In the genomic region with DNA sequence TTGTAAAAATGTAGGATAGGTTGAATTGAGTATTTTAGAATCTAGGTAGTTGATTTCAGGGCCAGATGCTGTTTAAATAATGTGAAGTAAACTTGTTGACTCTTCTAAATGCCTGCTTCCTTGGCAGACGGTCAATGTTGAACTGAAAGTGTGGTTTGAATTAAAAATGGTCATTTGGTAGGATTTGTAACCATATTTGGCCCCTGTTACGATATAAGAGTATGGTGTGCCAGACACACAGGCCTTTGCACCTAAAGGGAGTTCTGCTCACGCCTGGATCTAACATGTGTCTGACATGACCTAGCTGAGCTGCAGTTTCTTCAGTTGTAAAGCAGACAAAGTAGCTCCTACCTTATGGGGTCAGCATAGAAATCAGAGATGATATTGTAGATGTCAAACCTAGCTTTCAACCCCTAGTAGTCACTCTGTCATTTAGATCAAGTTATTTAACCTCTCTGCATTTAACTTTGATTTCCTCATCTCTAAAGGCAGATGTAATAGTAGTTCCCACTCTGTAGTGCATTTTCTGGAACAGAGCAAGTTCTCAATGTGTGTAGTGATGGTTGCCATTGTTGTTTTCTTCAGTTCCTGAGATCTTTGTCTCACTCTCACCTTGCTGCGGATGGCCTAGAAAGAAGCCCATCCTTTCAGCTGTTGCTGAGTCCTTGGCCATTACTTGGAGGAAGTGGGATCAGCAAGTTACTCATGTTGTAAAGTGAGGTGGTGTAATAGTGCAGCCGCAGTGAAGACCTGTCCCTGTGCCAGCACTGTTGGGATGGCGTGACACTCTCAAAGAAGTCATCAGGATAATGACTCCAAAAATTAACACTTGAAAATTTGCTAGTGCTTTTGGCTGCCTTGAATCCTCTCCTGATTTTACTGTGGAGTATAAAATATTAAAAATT, we compare ENCODE assay signal across 14 cellular contexts.
A peak's percentile ranks its signal among the peaks of the same experiment; 100 is the strongest.
DNase-seq lines count a peak whose midpoint lies in the region; ATAC-seq, FAIRE-seq and TF ChIP-seq lines count a peak whose summit lies in the region.
"Had no signal": no experiment of that assay in that cellular context is flagged by ENCODE, and none has a peak within 500 bp of the region (broad histone marks: within the 10 kb centered on the region; RNA-seq: fewer than 3 reads in every experiment).

No MANE protein-coding gene starts in this region.

- H3K9me3 ChIP-seq in heart left ventricle (peaks cover 0 to 8% (median 0%) of the 10 kb centered on the region in 12 donors), right atrium auricular region (no peaks in the 10 kb centered on the region), HepG2 (ENCODE audit: low read length) (no peaks in the 10 kb centered on the region), Caco-2 (no peaks in the 10 kb centered on the region)

- no peak for TF ChIP-seq EP300 in HepG2 (IDR thresholded peaks at IDR 0.05; ENCODE audit: low read depth in 2 of 2, low read length in 2 of 2)
- TF ChIP-seq EP300 in HepG2 (CRISPR knock-in tag; IDR thresholded peaks at IDR 0.05; ENCODE audit: borderline replicate concordance) = no peak

- H3K36me3 ChIP-seq in heart left ventricle = peaks cover 0 to 77% (median 64%) of the 10 kb centered on the region in 9 donors
- peaks cover 21% of the 10 kb centered on the region for H3K36me3 ChIP-seq in right atrium auricular region
- peaks cover 6% of the 10 kb centered on the region for H3K36me3 ChIP-seq in bronchial epithelial cell (ENCODE audit: control insufficient read depth, insufficient read depth, low read length)
- H3K36me3 ChIP-seq in HepG2 (replicated peaks in 1 of 2; ENCODE audit: control insufficient read depth in 1 of 2, insufficient read depth in 2 of 2, low read length in 2 of 2) = peaks cover 32 to 90% of the 10 kb centered on the region in 2 experiments
- H3K36me3 ChIP-seq in Caco-2 (ENCODE audit: control insufficient read depth, insufficient read depth, low read length) = no peaks in the 10 kb centered on the region

- H3K4me3 Mint-ChIP-seq in Caco-2 (ENCODE audit: unreplicated experiment) = no peak overlapping the region
- no peak overlapping the region for H3K4me3 Mint-ChIP-seq in activated T-cell treated with anti-CD3 and anti-CD28 coated beads, Interleukin-2, amount 50 U/mL, for 24 hours
- H3K4me3 Mint-ChIP-seq: neural crest cell had no signal

- DNase-seq in heart left ventricle (peak in 1 of 5 donors; percentile 39), right atrium auricular region (ENCODE audit: low spot score) (no peak), bronchial epithelial cell (ENCODE audit: low read depth) (no peak), HepG2 (ENCODE audit: low spot score) (no peak), SKM-1 treated with dmso at 0.1 percent for 144 hours (lab: John Stamatoyannopoulos, UW; ENCODE audit: unreplicated experiment) (no peak), NAMALWA (ENCODE audit: low spot score) (no peak), Caco-2 (no peak)
- DNase-seq in activated T-cell treated with anti-CD3 and anti-CD28 coated beads, Interleukin-2, amount 50 U/mL, for 24 hours = no peak
- DNase-seq: brain microvascular endothelial cell, MM.1S, NCI-H774 had no signal

- peaks cover 70% of the 10 kb centered on the region for H4K20me1 ChIP-seq in HepG2 (ENCODE audit: insufficient read depth, low read length)

- H2AFZ ChIP-seq in HepG2 (ENCODE audit: low read length) = no peak overlapping the region

- in situ Hi-C loops in HepG2 (cut with HindIII; ENCODE audit: extremely low pct_ligation_motif_present, low pct_unique_long_range_greater_than_20kb) = no loop called here

- H3K4me1 ChIP-seq in heart left ventricle = peaks cover 0 to 46% (median 19%) of the 10 kb centered on the region in 12 donors
- H3K4me1 ChIP-seq in right atrium auricular region = peaks cover 0 to 10% of the 10 kb centered on the region in 2 donors
- no peaks in the 10 kb centered on the region for H3K4me1 ChIP-seq in HepG2 (ENCODE audit: insufficient read depth, low read length)
- no peaks in the 10 kb centered on the region for H3K4me1 ChIP-seq in Caco-2

- H3K9ac ChIP-seq in HepG2 (ENCODE audit: insufficient read depth, low read depth, low read length) = no peak overlapping the region

- H3K36me3 Mint-ChIP-seq in Caco-2 (ENCODE audit: insufficient read depth, unreplicated experiment) = peaks cover 60% of the 10 kb centered on the region
- H3K36me3 Mint-ChIP-seq in activated T-cell treated with anti-CD3 and anti-CD28 coated beads, Interleukin-2, amount 50 U/mL, for 24 hours (ENCODE audit: low read depth) = peaks cover 74% of the 10 kb centered on the region

- no peaks in the 10 kb centered on the region for H3K27me3 Mint-ChIP-seq in Caco-2 (ENCODE audit: insufficient read depth, unreplicated experiment)
- no peaks in the 10 kb centered on the region for H3K27me3 Mint-ChIP-seq in activated T-cell treated with anti-CD3 and anti-CD28 coated beads, Interleukin-2, amount 50 U/mL, for 24 hours

- H3K27ac ChIP-seq in heart left ventricle = peak overlapping the region in 1 of 12 donors; percentile 30
- no peak overlapping the region for H3K27ac ChIP-seq in right atrium auricular region
- no peak overlapping the region for H3K27ac ChIP-seq in HepG2 (ENCODE audit: extremely low read length, insufficient read depth, low read length)
- H3K27ac ChIP-seq: brain microvascular endothelial cell, HL-60 had no signal

- TF ChIP-seq CTCF in heart left ventricle (IDR thresholded peaks at IDR 0.05) = no peak
- no peak for TF ChIP-seq CTCF in right atrium auricular region (IDR thresholded peaks at IDR 0.05)
- TF ChIP-seq CTCF in bronchial epithelial cell (IDR thresholded peaks at IDR 0.05; ENCODE audit: insufficient read depth, low read length, severe bottlenecking) = no peak
- TF ChIP-seq CTCF in HepG2 (CRISPR knock-in tag; IDR thresholded peaks at IDR 0.05) = no peak
- no peak for TF ChIP-seq CTCF in Caco-2 (IDR thresholded peaks at IDR 0.05; ENCODE audit: insufficient read depth in 1 of 2, low read depth in 1 of 2, low read length in 1 of 2, severe bottlenecking in 1 of 2, unreplicated experiment in 1 of 2)

- TF ChIP-seq POLR2A in heart left ventricle (IDR thresholded peaks at IDR 0.05) = no peak
- peak in 1 of 2 experiments; percentile 21; a peak in 1 of 4 replicates for TF ChIP-seq POLR2A in HepG2 (IDR thresholded peaks at IDR 0.05; ENCODE audit: insufficient read depth in 1 of 2, low read depth in 2 of 2, low read length in 2 of 2)

- 58 to 74% (median 69%) methylated on average over 6 of the region's 6 CpGs for WGBS in heart left ventricle, 4 donors
- 93% methylated on average over 6 of the region's 6 CpGs for WGBS in HepG2 (ENCODE audit: low lambda C conversion rate)

- TF ChIP-seq RAD21 in HepG2 (CRISPR knock-in tag; IDR thresholded peaks at IDR 0.05) = no peak

- H3K27me3 ChIP-seq in heart left ventricle = no peaks in the 10 kb centered on the region
- H3K27me3 ChIP-seq in right atrium auricular region = no peaks in the 10 kb centered on the region
- H3K27me3 ChIP-seq in bronchial epithelial cell (ENCODE audit: control insufficient read depth, insufficient read depth, low read length) = no peaks in the 10 kb centered on the region
- H3K27me3 ChIP-seq in HepG2 (ENCODE audit: control insufficient read depth in 1 of 2, insufficient read depth in 2 of 2, low read length in 2 of 2) = no peaks in the 10 kb centered on the region
- no peaks in the 10 kb centered on the region for H3K27me3 ChIP-seq in Caco-2 (replicated peaks; ENCODE audit: control insufficient read depth, insufficient read depth, low read length)
- H3K27me3 ChIP-seq: brain microvascular endothelial cell had no signal

- H3K4me1 Mint-ChIP-seq in Caco-2 (ENCODE audit: low read depth, unreplicated experiment) = no peaks in the 10 kb centered on the region
- no peaks in the 10 kb centered on the region for H3K4me1 Mint-ChIP-seq in activated T-cell treated with anti-CD3 and anti-CD28 coated beads, Interleukin-2, amount 50 U/mL, for 24 hours (ENCODE audit: low read depth)
- H3K4me1 Mint-ChIP-seq: neural crest cell had no signal

- no peak overlapping the region for H3K4me2 ChIP-seq in HepG2 (ENCODE audit: low read depth, low read length)

- POLR2A ChIA-PET in HepG2 (lab: Yijun Ruan, JAX) (no interaction called here), Caco-2 (lab: Charles Lee) (no interaction called here)

- intact Hi-C loops in heart left ventricle (cut with DNase I) = loop anchor here in 2 of 10 donors (10.0 kb wide), 1 partner anchor 307 kb away; no protein-coding TSS in a partner anchor
- intact Hi-C loops in HepG2 (cut with micrococcal nuclease; ENCODE audit: unreplicated experiment) = loop anchor here (10.0 kb wide), 1 partner anchor 307 kb away; no protein-coding TSS in a partner anchor
- intact Hi-C loops in Caco-2 (cut with micrococcal nuclease; ENCODE audit: unreplicated experiment) = no loop called here

- CTCF ChIA-PET in HepG2 (lab: Yijun Ruan, JAX; ENCODE audit: low intra/inter-chr PET ratio, low total read pairs) (no interaction called here), Caco-2 (lab: Charles Lee) (no interaction called here)

- peak in 3 of 4 donors; percentile 37 to 71 (median 58) for ATAC-seq in heart left ventricle
- peak; percentile 15 for ATAC-seq in HepG2

- no peaks in the 10 kb centered on the region for H3K79me2 ChIP-seq in HepG2 (ENCODE audit: insufficient read depth, low read length)

- BruUV-seq in HepG2 (replicated peaks; lab: Mats Ljungman, UMichigan) = no TSS peak
- BruUV-seq in Caco-2 (replicated peaks; lab: Mats Ljungman, UMichigan) = no TSS peak

- H3K27ac Mint-ChIP-seq in Caco-2 (ENCODE audit: unreplicated experiment) = no peak overlapping the region
- H3K27ac Mint-ChIP-seq in activated T-cell treated with anti-CD3 and anti-CD28 coated beads, Interleukin-2, amount 50 U/mL, for 24 hours = no peak overlapping the region

- H3K4me3 ChIP-seq in heart left ventricle (no peak overlapping the region), right atrium auricular region (no peak overlapping the region), bronchial epithelial cell (ENCODE audit: low read depth, low read length) (no peak overlapping the region), HepG2 (replicated peaks in 1 of 3; ENCODE audit: insufficient read depth in 1 of 3, low read depth in 2 of 3, low read length in 3 of 3) (no peak overlapping the region), Caco-2 (ENCODE audit: low read depth, low read length) (no peak overlapping the region)

- FAIRE-seq in bronchial epithelial cell (lab: Jason Lieb, UNC) (peak; percentile 60), HepG2 (lab: Jason Lieb, UNC) (no peak)
- FAIRE-seq: urothelium cell line had no signal

- no peaks in the 10 kb centered on the region for H3K9me3 Mint-ChIP-seq in Caco-2 (ENCODE audit: unreplicated experiment)
- H3K9me3 Mint-ChIP-seq in activated T-cell treated with anti-CD3 and anti-CD28 coated beads, Interleukin-2, amount 50 U/mL, for 24 hours = no peaks in the 10 kb centered on the region
- H3K9me3 Mint-ChIP-seq: neural crest cell had no signal

TF ChIP-seq in HepG2, 621 proteins besides CTCF, POLR2A, EP300 and RAD21 (continues in another document):
- TF ChIP-seq PAF1 (CRISPR knock-in tag; IDR thresholded peaks at IDR 0.05) (0 out of 2 replicates have a peak, but pooled peaks have one; percentile 44), POLR2G (IDR thresholded peaks at IDR 0.05; ENCODE audit: low read depth, low read length) (peak; percentile 48; the same call in 1 of the 2 replicates), RBM22 (optimal IDR thresholded peaks at IDR 0.05; ENCODE audit: low read length) (peak; percentile 94)
